ENCODE assay signal across 13 cellular contexts in genomic region chr18:31490387-31490786, GRCh38. TPM values are rescaled to one million over a fixed set of nuclear protein-coding genes. Genes with fewer than 3 reads are reported as not detected.
DNase-seq lines count a peak whose midpoint lies in the region; ATAC-seq and TF ChIP-seq lines count a peak whose summit lies in the region.
"Had no signal": no experiment of that assay in that cellular context is flagged by ENCODE, and none has a peak within 500 bp of the region (broad histone marks: within the 10 kb centered on the region; RNA-seq: fewer than 3 reads in every experiment).

No MANE protein-coding gene starts in this region.

- no peaks in the 10 kb centered on the region for H3K36me3 Mint-ChIP-seq in activated CD4-positive, alpha-beta memory T cell treated with anti-CD3 and anti-CD28 coated beads, Interleukin-2, amount 10 ng/mL, durations not matched to agents 7 days and 5 days (ENCODE audit: low read depth)

- no peaks in the 10 kb centered on the region for H3K9me3 Mint-ChIP-seq in activated CD4-positive, alpha-beta memory T cell treated with anti-CD3 and anti-CD28 coated beads, Interleukin-2, amount 10 ng/mL, durations not matched to agents 7 days and 5 days

- H3K4me1 Mint-ChIP-seq in activated CD4-positive, alpha-beta memory T cell treated with anti-CD3 and anti-CD28 coated beads, Interleukin-2, amount 10 ng/mL, durations not matched to agents 7 days and 5 days: no peaks in the 10 kb centered on the region

- H3K4me1 ChIP-seq in tibial artery: no peaks in the 10 kb centered on the region

- no peaks in the 10 kb centered on the region for H3K9me3 ChIP-seq in tibial artery

- H3K4me3 ChIP-seq in tibial artery: no peak overlapping the region
- H3K4me3 ChIP-seq in H7 (ENCODE audit: insufficient read depth, low read depth, low read length): no peak overlapping the region

- no peak overlapping the region for H3K4me3 Mint-ChIP-seq in activated CD4-positive, alpha-beta memory T cell treated with anti-CD3 and anti-CD28 coated beads, Interleukin-2, amount 10 ng/mL, durations not matched to agents 7 days and 5 days
- H3K4me3 Mint-ChIP-seq: effector memory CD8-positive, alpha-beta T cell had no signal

- peaks cover under 1% of the 10 kb centered on the region for H3K27me3 Mint-ChIP-seq in activated CD4-positive, alpha-beta memory T cell treated with anti-CD3 and anti-CD28 coated beads, Interleukin-2, amount 10 ng/mL, durations not matched to agents 7 days and 5 days

- intact Hi-C loops in tibial artery (cut with DNase I; ENCODE audit: low total_unique reads): no loop called here

- H3K27ac Mint-ChIP-seq in activated CD4-positive, alpha-beta memory T cell treated with anti-CD3 and anti-CD28 coated beads, Interleukin-2, amount 10 ng/mL, durations not matched to agents 7 days and 5 days: no peak overlapping the region
- H3K27ac Mint-ChIP-seq: effector memory CD8-positive, alpha-beta T cell had no signal

- ATAC-seq in GM18870 (IDR thresholded peaks at IDR 0.05; ENCODE audit: unreplicated experiment) (peak; percentile 90), GM21825 (IDR thresholded peaks at IDR 0.05; ENCODE audit: unreplicated experiment) (peak; percentile 82), HG03520 (IDR thresholded peaks at IDR 0.05; ENCODE audit: unreplicated experiment) (peak; percentile 88), omental fat pad (ENCODE audit: low FRiP score) (peak; percentile 60)
- ATAC-seq: effector memory CD8-positive, alpha-beta T cell had no signal

- no peak overlapping the region for H3K27ac ChIP-seq in tibial artery

- no peaks in the 10 kb centered on the region for H3K36me3 ChIP-seq in tibial artery
- no peaks in the 10 kb centered on the region for H3K36me3 ChIP-seq in H7 (replicated peaks; ENCODE audit: control insufficient read depth, insufficient read depth, low read length)

- POLR2A ChIA-PET in activated CD4-positive, alpha-beta memory T cell treated with anti-CD3 and anti-CD28 coated beads, Interleukin-2, amount 10 ng/mL, durations not matched to agents 7 days and 5 days (lab: Charles Lee): no interaction called here

- TF ChIP-seq CTCF in omental fat pad (IDR thresholded peaks at IDR 0.05) (no peak), tibial artery (IDR thresholded peaks at IDR 0.05) (no peak)

- no peak for DNase-seq in omental fat pad (ENCODE audit: low spot score)
- DNase-seq in tibial artery: no peak
- no peak for DNase-seq in EL
- no peak for DNase-seq in activated CD4-positive, alpha-beta memory T cell treated with anti-CD3 and anti-CD28 coated beads, Interleukin-2, amount 10 ng/mL, durations not matched to agents 7 days and 5 days
- no peak for DNase-seq in H7
- DNase-seq: activated T-cell treated with anti-CD3 and anti-CD28 coated beads, Interleukin-2, amount 50 U/mL, for 48 hours; effector memory CD8-positive, alpha-beta T cell; Kasumi-1; SHP77 treated with DMSO at 0.1 percent for 48 hours had no signal

- H3K27me3 ChIP-seq in tibial artery: no peaks in the 10 kb centered on the region
- no peaks in the 10 kb centered on the region for H3K27me3 ChIP-seq in H7 (ENCODE audit: control insufficient read depth, insufficient read depth, low read length)

- CTCF ChIA-PET in activated CD4-positive, alpha-beta memory T cell treated with anti-CD3 and anti-CD28 coated beads, Interleukin-2, amount 10 ng/mL, durations not matched to agents 7 days and 5 days (lab: Charles Lee): no interaction called here

RNA-seq across cellular contexts. Expression of gene DSG2, which starts 7.6 kb away (rescaled TPM):
- total RNA-seq in omental fat pad: 10 to 100 TPM; 33.5 to 75.2 (median 42.2) TPM
- under 1 TPM; 0.10 to 0.13 TPM for total RNA-seq in activated CD4-positive, alpha-beta memory T cell treated with anti-CD3 and anti-CD28 coated beads, Interleukin-2, amount 10 ng/mL, durations not matched to agents 7 days and 5 days
- 51.7 and 66.0 TPM in 2 replicates for total RNA-seq in H7 (2014; rRNA removed; shearing (Covaris generic))

RNA-seq across cellular contexts. Expression of gene DSG3, which starts 42.8 kb away (rescaled TPM):
- total RNA-seq in omental fat pad: not detected
- not detected for total RNA-seq in activated CD4-positive, alpha-beta memory T cell treated with anti-CD3 and anti-CD28 coated beads, Interleukin-2, amount 10 ng/mL, durations not matched to agents 7 days and 5 days
- not detected in 2 replicates for total RNA-seq in H7 (2014; rRNA removed; shearing (Covaris generic))
- total RNA-seq: skeletal muscle tissue had no signal

Comparison
In these comparisons a context has a peak if more than half of its experiments do, and no peak if none do; other contexts are left out.
1. RNA of gene DSG2, which starts 7.6 kb away (total RNA-seq): 51.7 to 66.0 TPM in H7 and 33.5 to 75.2 TPM in omental fat pad; 0.10 to 0.13 TPM in activated CD4-positive, alpha-beta memory T cell treated with anti-CD3 and anti-CD28 coated beads, Interleukin-2, amount 10 ng/mL, durations not matched to agents 7 days and 5 days; every median in the first group is over 10 times any median in the second.
2. Peak in every context shown above with its lines, with median percentiles within 50 percentile points of each other: ATAC-seq.